In genomic region chr18:27717816-27718215, GRCh38 we compare ENCODE assay signal across 20 cellular contexts.
DNase-seq lines count a peak whose midpoint lies in the region; ATAC-seq and TF ChIP-seq lines count a peak whose summit lies in the region.
"Had no signal": no experiment of that assay in that cellular context is flagged by ENCODE, and none has a peak within 500 bp of the region (broad histone marks: within the 10 kb centered on the region; RNA-seq: fewer than 3 reads in every experiment).

No MANE protein-coding gene starts in this region.

- TF ChIP-seq POLR2A in upper lobe of left lung (IDR thresholded peaks at IDR 0.05): no peak

- H3K4me3 ChIP-seq in HUES48 (ENCODE audit: low read depth, low read length): 0 out of 2 replicates have a peak overlapping the region, but pooled peaks have one; percentile 11
- no peak overlapping the region for H3K4me3 ChIP-seq in astrocyte of the cerebellum (ENCODE audit: low read depth, low read length)
- H3K4me3 ChIP-seq in upper lobe of left lung: no peak overlapping the region

- ATAC-seq in upper lobe of left lung (ENCODE audit: low FRiP score in 2 of 2): no peak
- no peak for ATAC-seq in HG03469 (IDR thresholded peaks at IDR 0.05; ENCODE audit: unreplicated experiment)
- no peak for ATAC-seq in HG03378 (IDR thresholded peaks at IDR 0.05; ENCODE audit: unreplicated experiment)

- in situ Hi-C loops in astrocyte of the cerebellum (cut with HindIII; ENCODE audit: low sequenced_read_pairs): no loop called here

- 76 to 79% methylated on average over 3 of the region's 3 CpGs for WGBS in upper lobe of left lung, 2 donors

- H3K4me1 ChIP-seq in HUES48 (ENCODE audit: control insufficient read depth, insufficient read depth, low read length) (peaks cover 49% of the 10 kb centered on the region), upper lobe of left lung (no peaks in the 10 kb centered on the region)

- no peak for TF ChIP-seq EP300 in upper lobe of left lung (IDR thresholded peaks at IDR 0.05)

- H3K9ac ChIP-seq in HUES48 (ENCODE audit: low read depth, low read length): no peak overlapping the region

- H3K27me3 ChIP-seq in HUES48 (ENCODE audit: control insufficient read depth, insufficient read depth, low read length): no peaks in the 10 kb centered on the region
- no peaks in the 10 kb centered on the region for H3K27me3 ChIP-seq in upper lobe of left lung

- no peak for TF ChIP-seq CTCF in astrocyte of the cerebellum (IDR thresholded peaks at IDR 0.05; ENCODE audit: low read depth, low read length, missing control alignments)
- TF ChIP-seq CTCF in upper lobe of left lung (IDR thresholded peaks at IDR 0.05): no peak

- H3K36me3 ChIP-seq in HUES48 (ENCODE audit: control insufficient read depth, insufficient read depth, low read length) (no peaks in the 10 kb centered on the region), upper lobe of left lung (no peaks in the 10 kb centered on the region)

- H3K27ac ChIP-seq in HUES48 (ENCODE audit: low read depth, low read length) (peak overlapping the region; percentile 94), upper lobe of left lung (no peak overlapping the region)
- H3K27ac ChIP-seq: 22Rv1 had no signal

- DNase-seq in DMS53 (lab: John Stamatoyannopoulos, UW) (peak; percentile 37), DMS53 treated with DMSO at 0.1 percent for 48 hours (lab: John Stamatoyannopoulos, UW; ENCODE audit: unreplicated experiment) (no peak), astrocyte of the cerebellum (ENCODE audit: low read depth) (peak; percentile 45), iPS-NIHi11 (ENCODE audit: low spot score) (peak; percentile 60), upper lobe of left lung (no peak)
- DNase-seq: Calu3; CD4-positive, alpha-beta T cell; DND-41; GDM1; GOT3; NCI-H2227 treated with DMSO at 0.1 percent for 48 hours; NCI-H526; NK-92 treated with Interleukin-12 subunit alpha and Interleukin-12 subunit beta, amount 100 ng/mL, for 24 hours; OCI-M1; RPMI8226; SIG-M5 had no signal

- H3K9me3 ChIP-seq in HUES48 (ENCODE audit: control insufficient read depth, insufficient read depth, low read length): no peaks in the 10 kb centered on the region
- no peaks in the 10 kb centered on the region for H3K9me3 ChIP-seq in upper lobe of left lung

Comparison
In these comparisons a context has a peak if more than half of its experiments do, and no peak if none do; other contexts are left out.
1. DNase-seq: peak in DMS53 (single experiment), astrocyte of the cerebellum (single experiment) and iPS-NIHi11 (single experiment); none in DMS53 treated with DMSO at 0.1 percent for 48 hours (single experiment) and upper lobe of left lung (0 of 2).